In the genomic region with DNA sequence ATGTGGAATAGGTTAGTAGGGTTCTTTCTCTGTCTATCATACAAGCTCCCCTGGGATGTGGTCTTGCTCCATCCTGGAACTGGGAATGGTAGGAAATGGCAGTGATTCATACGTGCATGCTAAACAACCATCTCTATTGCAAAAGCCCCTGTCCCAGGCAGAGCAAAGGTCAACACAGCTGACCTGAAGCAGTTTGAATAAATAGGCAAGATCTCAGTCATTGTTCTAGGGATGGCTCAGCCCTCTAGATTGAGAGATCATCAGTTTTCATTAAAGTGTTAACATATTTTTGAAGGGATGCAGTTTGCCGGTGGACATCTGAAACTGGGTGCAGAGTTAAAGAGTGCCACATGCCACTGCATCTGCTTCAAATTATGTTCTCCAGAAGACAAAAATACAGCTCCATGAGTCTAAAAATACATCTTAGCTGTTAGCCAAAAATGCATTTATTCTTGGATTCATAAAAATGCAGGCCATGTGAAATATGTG, we compare ENCODE assay signal across 1 cellular context.
TF ChIP-seq lines count a peak whose summit lies in the region.

No MANE protein-coding gene starts in this region.

TF ChIP-seq in WTC11, 78 proteins besides CTCF, POLR2A, EP300 and RAD21 (continued from another document):
- TF ChIP-seq ZNF532 (CRISPR knock-in tag; IDR thresholded peaks at IDR 0.05; ENCODE audit: borderline replicate concordance) (no peak), IRF1 (CRISPR knock-in tag; IDR thresholded peaks at IDR 0.05) (no peak), ZNF671 (CRISPR knock-in tag; IDR thresholded peaks at IDR 0.05) (no peak), NR2C2 (CRISPR knock-in tag; IDR thresholded peaks at IDR 0.05) (no peak), ZSCAN18 (CRISPR knock-in tag; IDR thresholded peaks at IDR 0.05) (no peak), KAT7 (CRISPR knock-in tag; IDR thresholded peaks at IDR 0.05; ENCODE audit: borderline replicate concordance) (no peak), FOXK1 (CRISPR knock-in tag; IDR thresholded peaks at IDR 0.05) (no peak), RORB (CRISPR knock-in tag; IDR thresholded peaks at IDR 0.05) (no peak), TP53 (CRISPR knock-in tag; IDR thresholded peaks at IDR 0.05) (no peak)
TF ChIP-seq in WTC11: peak in this region for 0.
